In genomic region chr9:128455849-128456612, GRCh38 we compare ENCODE assay signal across 1 cellular context.
TF ChIP-seq lines count a peak whose summit lies in the region.

ODF2 (plus strand) TSS chr9:128456006; CDS start chr9:128456092, 86 bp downstream.

TF ChIP-seq in K562, 482 proteins besides CTCF, POLR2A, EP300 and RAD21 (continued from another document and continues in another):
- TF ChIP-seq ZNF318 (IDR thresholded peaks at IDR 0.05; ENCODE audit: borderline replicate concordance in 1 of 2, low read depth in 1 of 2) (no peak), ZSCAN32 (CRISPR knock-in tag; IDR thresholded peaks at IDR 0.05) (no peak), XRCC3 (IDR thresholded peaks at IDR 0.05) (no peak), GMEB1 (CRISPR knock-in tag; IDR thresholded peaks at IDR 0.05) (no peak), ZNF354B (CRISPR knock-in tag; IDR thresholded peaks at IDR 0.05) (no peak), NR2F6 (CRISPR knock-in tag; IDR thresholded peaks at IDR 0.05) (no peak), TRIM25 (IDR thresholded peaks at IDR 0.05; ENCODE audit: borderline replicate concordance) (no peak), ZNF253 (CRISPR knock-in tag; conservative IDR thresholded peaks at IDR 0.05) (no peak), MED1 (CRISPR knock-in tag; IDR thresholded peaks at IDR 0.05; ENCODE audit: borderline replicate concordance) (no peak), ZNF140 (CRISPR knock-in tag; IDR thresholded peaks at IDR 0.05) (no peak), CEBPG (CRISPR knock-in tag; IDR thresholded peaks at IDR 0.05) (peak; percentile 80; the same call in 1 of the 2 replicates), CEBPG (tag; conservative IDR thresholded peaks at IDR 0.05 in 1 of 2, IDR thresholded peaks at IDR 0.05 in 1 of 2) (peak; percentile 71 to 78), GATA2 (CRISPR knock-in tag; IDR thresholded peaks at IDR 0.05) (no peak), CCAR2 (IDR thresholded peaks at IDR 0.05; ENCODE audit: low read depth, low read length) (no peak), MITF (IDR thresholded peaks at IDR 0.05) (no peak; the same call in 1 of the 2 replicates), PRPF4 (IDR thresholded peaks at IDR 0.05; ENCODE audit: insufficient read depth, low read depth, low read length, poor library complexity, severe bottlenecking) (no peak), NFIX (CRISPR knock-in tag; IDR thresholded peaks at IDR 0.05; ENCODE audit: low read depth) (no peak), MGA (IDR thresholded peaks at IDR 0.05) (no peak), KLF13 (tag; IDR thresholded peaks at IDR 0.05; ENCODE audit: borderline replicate concordance, low read depth) (no peak), ARID1B (IDR thresholded peaks at IDR 0.05) (no peak), YY1 (IDR thresholded peaks at IDR 0.05; ENCODE audit: borderline replicate concordance in 1 of 3, control insufficient read depth in 1 of 3, extremely low read depth in 1 of 3, insufficient read depth in 3 of 3, insufficient read length in 1 of 3, insufficient replicate concordance in 2 of 3, low read depth in 1 of 3, low read length in 2 of 3) (peak in 1 of 3 experiments; percentile 56)
